ENCODE assay signal across 9 cellular contexts in genomic region chr12:569091-569676, GRCh38.
DNase-seq lines count a peak whose midpoint lies in the region; ATAC-seq and TF ChIP-seq lines count a peak whose summit lies in the region.
"Had no signal": no experiment of that assay in that cellular context is flagged by ENCODE, and none has a peak within 500 bp of the region (broad histone marks: within the 10 kb centered on the region; RNA-seq: fewer than 3 reads in every experiment).

No MANE protein-coding gene starts in this region.

- H3K4me3 ChIP-seq in heart right ventricle (peak overlapping the region in 8 of 10 donors; percentile 35 to 78 (median 67)), ascending aorta (peak overlapping the region; percentile 68 to 77), mucosa of descending colon (no peak overlapping the region), vagina (peak overlapping the region; percentile 54 to 57)

- H3K4me1 ChIP-seq in heart right ventricle (peaks cover 15 to 45% (median 37%) of the 10 kb centered on the region in 9 donors), ascending aorta (peaks cover 7 to 21% of the 10 kb centered on the region in 2 donors), mucosa of descending colon (ENCODE audit: low read depth) (peaks cover 22% of the 10 kb centered on the region), vagina (peaks cover 38% of the 10 kb centered on the region)

- no peak for DNase-seq in heart right ventricle
- no peak for DNase-seq in Right ventricle myocardium superior
- DNase-seq in ascending aorta (ENCODE audit: low spot score in 2 of 2), result no peak
- peak in 2 of 3 donors; percentile 33 to 36 for DNase-seq in mucosa of descending colon
- DNase-seq in vagina (ENCODE audit: extremely low spot score in 2 of 2), result no peak
- no peak for DNase-seq in NCI-H187 treated with DMSO at 0.1 percent for 48 hours (lab: John Stamatoyannopoulos, UW)
- DNase-seq in DMS79 treated with DMSO at 0.1 percent for 48 hours (lab: John Stamatoyannopoulos, UW), result no peak
- no peak for DNase-seq in NCI-H2029 (lab: John Stamatoyannopoulos, UW)

- TF ChIP-seq POLR2A in vagina (IDR thresholded peaks at IDR 0.05), result no peak

- H3K36me3 ChIP-seq in heart right ventricle (peaks cover 0 to 16% (median 0%) of the 10 kb centered on the region in 9 donors), ascending aorta (no peaks in the 10 kb centered on the region), mucosa of descending colon (ENCODE audit: low read depth) (no peaks in the 10 kb centered on the region), vagina (no peaks in the 10 kb centered on the region)
- H3K36me3 ChIP-seq: SJSA1 had no signal

- WGBS in heart right ventricle, 2 donors, result 71 to 80% methylated on average over 6 of the region's 6 CpGs

- no peaks in the 10 kb centered on the region for H3K9me3 ChIP-seq in heart right ventricle
- no peaks in the 10 kb centered on the region for H3K9me3 ChIP-seq in ascending aorta
- no peaks in the 10 kb centered on the region for H3K9me3 ChIP-seq in mucosa of descending colon
- no peaks in the 10 kb centered on the region for H3K9me3 ChIP-seq in vagina
- H3K9me3 ChIP-seq: SJSA1 had no signal

- intact Hi-C loops in heart right ventricle (cut with DNase I) (loop anchor here (2.0 to 10.0 kb wide), 10 partner anchors 246 to 1016 kb away; partner anchors contain the start of gene RAD52 (in 1 of the 10)), Right ventricle myocardium superior (cut with DNase I) (loop anchor here (5.0 kb wide), 1 partner anchor 383 kb away; no protein-coding TSS in a partner anchor), ascending aorta (cut with DNase I) (loop anchor here (10.0 kb wide), 2 partner anchors 526 to 1016 kb away; no protein-coding TSS in a partner anchor), mucosa of descending colon (cut with DNase I, micrococcal nuclease) (no loop called here), vagina (cut with DNase I) (no loop called here)

- H3K27ac ChIP-seq in heart right ventricle (peak overlapping the region in 8 of 10 donors; percentile 86 to 99 (median 94)), ascending aorta (peak overlapping the region in 1 of 2 donors; percentile 93), vagina (peak overlapping the region; percentile 92)

- TF ChIP-seq CTCF in heart right ventricle (IDR thresholded peaks at IDR 0.05) (no peak), ascending aorta (IDR thresholded peaks at IDR 0.05) (no peak), mucosa of descending colon (IDR thresholded peaks at IDR 0.05) (no peak), vagina (IDR thresholded peaks at IDR 0.05) (no peak)

- H3K27me3 ChIP-seq in heart right ventricle (no peaks in the 10 kb centered on the region), ascending aorta (no peaks in the 10 kb centered on the region), vagina (no peaks in the 10 kb centered on the region)
- H3K27me3 ChIP-seq: SJSA1 had no signal

- peak in 1 of 8 donors; percentile 0 for ATAC-seq in heart right ventricle
- ATAC-seq in Right ventricle myocardium superior (ENCODE audit: poor library complexity), result no peak
- ATAC-seq in mucosa of descending colon, result no peak

Comparison
In these comparisons a context has a peak if more than half of its experiments do, and no peak if none do; other contexts are left out.
1. DNase-seq: peak in mucosa of descending colon (2 of 3); none in heart right ventricle (0 of 2), Right ventricle myocardium superior (single experiment), ascending aorta (0 of 2), vagina (0 of 2), NCI-H187 treated with DMSO at 0.1 percent for 48 hours (single experiment), DMS79 treated with DMSO at 0.1 percent for 48 hours (single experiment) and NCI-H2029 (single experiment).
2. intact Hi-C loops: an anchor here in heart right ventricle (2.0 to 10.0 kb wide), Right ventricle myocardium superior (5.0 kb wide) and ascending aorta (10.0 kb wide); none called in mucosa of descending colon and vagina.